In the genomic region with DNA sequence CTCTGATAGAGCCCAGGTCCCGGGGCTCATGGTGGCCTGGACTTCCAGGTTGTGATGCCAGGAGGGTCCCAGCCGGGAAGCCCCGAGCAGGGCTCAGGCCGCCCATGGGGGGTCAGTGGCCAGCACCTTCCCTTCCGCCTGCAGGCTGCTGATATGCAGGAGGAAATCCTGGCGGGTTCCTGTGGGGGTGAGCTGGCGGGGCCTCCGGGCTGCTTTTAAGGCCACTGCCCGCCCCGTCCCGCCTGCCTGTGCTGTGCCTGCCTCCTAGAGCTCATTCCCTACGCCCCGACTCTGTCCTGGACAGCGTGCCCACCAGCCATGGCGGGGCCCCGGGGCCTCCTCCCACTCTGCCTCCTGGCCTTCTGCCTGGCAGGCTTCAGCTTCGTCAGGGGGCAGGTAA, we compare ENCODE assay signal across 13 cellular contexts. TPM values are rescaled to one million over a fixed set of nuclear protein-coding genes. Genes with fewer than 3 reads are reported as not detected.
A peak's percentile ranks its signal among the peaks of the same experiment; 100 is the strongest.
DNase-seq lines count a peak whose midpoint lies in the region; ATAC-seq and TF ChIP-seq lines count a peak whose summit lies in the region.
"Had no signal": no experiment of that assay in that cellular context is flagged by ENCODE, and none has a peak within 500 bp of the region (broad histone marks: within the 10 kb centered on the region; RNA-seq: fewer than 3 reads in every experiment).

A gene with protein sequence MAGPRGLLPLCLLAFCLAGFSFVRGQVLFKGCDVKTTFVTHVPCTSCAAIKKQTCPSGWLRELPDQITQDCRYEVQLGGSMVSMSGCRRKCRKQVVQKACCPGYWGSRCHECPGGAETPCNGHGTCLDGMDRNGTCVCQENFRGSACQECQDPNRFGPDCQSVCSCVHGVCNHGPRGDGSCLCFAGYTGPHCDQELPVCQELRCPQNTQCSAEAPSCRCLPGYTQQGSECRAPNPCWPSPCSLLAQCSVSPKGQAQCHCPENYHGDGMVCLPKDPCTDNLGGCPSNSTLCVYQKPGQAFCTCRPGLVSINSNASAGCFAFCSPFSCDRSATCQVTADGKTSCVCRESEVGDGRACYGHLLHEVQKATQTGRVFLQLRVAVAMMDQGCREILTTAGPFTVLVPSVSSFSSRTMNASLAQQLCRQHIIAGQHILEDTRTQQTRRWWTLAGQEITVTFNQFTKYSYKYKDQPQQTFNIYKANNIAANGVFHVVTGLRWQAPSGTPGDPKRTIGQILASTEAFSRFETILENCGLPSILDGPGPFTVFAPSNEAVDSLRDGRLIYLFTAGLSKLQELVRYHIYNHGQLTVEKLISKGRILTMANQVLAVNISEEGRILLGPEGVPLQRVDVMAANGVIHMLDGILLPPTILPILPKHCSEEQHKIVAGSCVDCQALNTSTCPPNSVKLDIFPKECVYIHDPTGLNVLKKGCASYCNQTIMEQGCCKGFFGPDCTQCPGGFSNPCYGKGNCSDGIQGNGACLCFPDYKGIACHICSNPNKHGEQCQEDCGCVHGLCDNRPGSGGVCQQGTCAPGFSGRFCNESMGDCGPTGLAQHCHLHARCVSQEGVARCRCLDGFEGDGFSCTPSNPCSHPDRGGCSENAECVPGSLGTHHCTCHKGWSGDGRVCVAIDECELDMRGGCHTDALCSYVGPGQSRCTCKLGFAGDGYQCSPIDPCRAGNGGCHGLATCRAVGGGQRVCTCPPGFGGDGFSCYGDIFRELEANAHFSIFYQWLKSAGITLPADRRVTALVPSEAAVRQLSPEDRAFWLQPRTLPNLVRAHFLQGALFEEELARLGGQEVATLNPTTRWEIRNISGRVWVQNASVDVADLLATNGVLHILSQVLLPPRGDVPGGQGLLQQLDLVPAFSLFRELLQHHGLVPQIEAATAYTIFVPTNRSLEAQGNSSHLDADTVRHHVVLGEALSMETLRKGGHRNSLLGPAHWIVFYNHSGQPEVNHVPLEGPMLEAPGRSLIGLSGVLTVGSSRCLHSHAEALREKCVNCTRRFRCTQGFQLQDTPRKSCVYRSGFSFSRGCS (N-terminal part only) (plus strand): TSS at position 243 of the 400 bp plus-strand sequence. CDS start 76 bp downstream, at position 319.

- H3K27ac Mint-ChIP-seq in activated CD4-positive, alpha-beta memory T cell treated with anti-CD3 and anti-CD28 coated beads, Interleukin-2, amount 10 ng/mL, durations not matched to agents 7 days and 5 days, result no peak within 1 kb of the TSS
- H3K27ac Mint-ChIP-seq: stimulated activated effector memory CD8-positive, alpha-beta T cell treated with anti-CD3 and anti-CD28 coated beads, Interleukin-12 subunit alpha, Interleukin-12 subunit beta, amount 100 ng/mL, for 72 hours; T-helper 1 cell treated with Interleukin-12 subunit alpha and Interleukin-12 subunit beta and Interleukin-4 antibody, amounts not matched to agents 30 μg/mL and 1 μg/mL, for 36 hours had no signal

- H3K4me1 ChIP-seq in liver (ENCODE audit: control insufficient read depth in 4 of 4, insufficient read depth in 4 of 4, low read length in 3 of 4), result peaks cover 0 to 9% (median 4%) of the 10 kb centered on the region in 4 donors
- H3K4me1 ChIP-seq: HAP-1 had no signal

- no peak for TF ChIP-seq POLR2A in NB4 (IDR thresholded peaks at IDR 0.05; ENCODE audit: extremely low read depth, insufficient read length)

- H3K27ac ChIP-seq in liver (ENCODE audit: low read depth in 1 of 2, low read length in 2 of 2), result peak within 1 kb of the TSS; percentile 38 to 40
- H3K27ac ChIP-seq in skin epidermis, result peak within 1 kb of the TSS in 20 of 21 experiments; percentile 14 to 88 (median 76)

- CTCF ChIA-PET in activated CD4-positive, alpha-beta memory T cell treated with anti-CD3 and anti-CD28 coated beads, Interleukin-2, amount 10 ng/mL, durations not matched to agents 7 days and 5 days (lab: Charles Lee), result no interaction called here

- H3K4me3 ChIP-seq in NB4 (ENCODE audit: low read depth, low read length), result peak within 1 kb of the TSS; percentile 66
- H3K4me3 ChIP-seq in liver (ENCODE audit: low read depth in 1 of 3, low read length in 3 of 3), result peak within 1 kb of the TSS; percentile 5 to 43 (median 34)
- H3K4me3 ChIP-seq in skin epidermis, result peak within 1 kb of the TSS; percentile 4 to 35 (median 17)
- H3K4me3 ChIP-seq: HAP-1 had no signal

- no peak within 1 kb of the TSS for H3K9ac ChIP-seq in liver (ENCODE audit: low read depth in 1 of 2, low read length in 2 of 2)

- TF ChIP-seq RAD21 in liver (IDR thresholded peaks at IDR 0.05), result peak in 1 of 2 donors; percentile 6

- WGBS in liver, result 66% methylated on average over 17 of the region's 17 CpGs

- H3K4me1 Mint-ChIP-seq in activated CD4-positive, alpha-beta memory T cell treated with anti-CD3 and anti-CD28 coated beads, Interleukin-2, amount 10 ng/mL, durations not matched to agents 7 days and 5 days, result peaks cover 3% of the 10 kb centered on the region

- no peaks in the 10 kb centered on the region for H3K27me3 Mint-ChIP-seq in activated CD4-positive, alpha-beta memory T cell treated with anti-CD3 and anti-CD28 coated beads, Interleukin-2, amount 10 ng/mL, durations not matched to agents 7 days and 5 days

- POLR2A ChIA-PET in activated CD4-positive, alpha-beta memory T cell treated with anti-CD3 and anti-CD28 coated beads, Interleukin-2, amount 10 ng/mL, durations not matched to agents 7 days and 5 days (lab: Charles Lee), result no interaction called here

- peak; percentile 68 for DNase-seq in NB4 (ENCODE audit: low read depth)
- DNase-seq in dermis blood vessel endothelial cell, result peak; percentile 95
- DNase-seq in activated CD4-positive, alpha-beta memory T cell treated with anti-CD3 and anti-CD28 coated beads, Interleukin-2, amount 10 ng/mL, durations not matched to agents 7 days and 5 days, result no peak
- no peak for DNase-seq in HuH-7 (ENCODE audit: low spot score)
- DNase-seq: activated naive CD4-positive, alpha-beta T cell; NCI-H446 had no signal

- no peaks in the 10 kb centered on the region for H3K9me3 Mint-ChIP-seq in activated CD4-positive, alpha-beta memory T cell treated with anti-CD3 and anti-CD28 coated beads, Interleukin-2, amount 10 ng/mL, durations not matched to agents 7 days and 5 days
- H3K9me3 Mint-ChIP-seq: stimulated activated effector memory CD8-positive, alpha-beta T cell treated with anti-CD3 and anti-CD28 coated beads, Interleukin-12 subunit alpha, Interleukin-12 subunit beta, amount 100 ng/mL, for 72 hours; T-helper 1 cell treated with Interleukin-12 subunit alpha and Interleukin-12 subunit beta and Interleukin-4 antibody, amounts not matched to agents 30 μg/mL and 1 μg/mL, for 36 hours had no signal

- peaks cover 14% of the 10 kb centered on the region for H3K36me3 Mint-ChIP-seq in activated CD4-positive, alpha-beta memory T cell treated with anti-CD3 and anti-CD28 coated beads, Interleukin-2, amount 10 ng/mL, durations not matched to agents 7 days and 5 days (ENCODE audit: low read depth)

- H3K9me3 ChIP-seq in liver (ENCODE audit: control insufficient read depth in 4 of 4, low read length in 3 of 4), result no peaks in the 10 kb centered on the region
- H3K9me3 ChIP-seq: HAP-1 had no signal

- peaks cover 9 to 26% (median 16%) of the 10 kb centered on the region in 4 donors for H3K36me3 ChIP-seq in liver (ENCODE audit: control insufficient read depth in 4 of 4, insufficient read depth in 3 of 4, low read depth in 1 of 4, low read length in 3 of 4)

- no peaks in the 10 kb centered on the region for H3K27me3 ChIP-seq in liver (ENCODE audit: control insufficient read depth in 4 of 4, insufficient read depth in 4 of 4, low read length in 3 of 4)

- TF ChIP-seq CTCF in NB4 (IDR thresholded peaks at IDR 0.05; ENCODE audit: low read depth, low read length) (no peak), liver (IDR thresholded peaks at IDR 0.05; ENCODE audit: low read depth, low read length, missing input control) (no peak)

- H3K4me3 Mint-ChIP-seq in activated CD4-positive, alpha-beta memory T cell treated with anti-CD3 and anti-CD28 coated beads, Interleukin-2, amount 10 ng/mL, durations not matched to agents 7 days and 5 days, result no peak within 1 kb of the TSS
- H3K4me3 Mint-ChIP-seq: stimulated activated effector memory CD8-positive, alpha-beta T cell treated with anti-CD3 and anti-CD28 coated beads, Interleukin-12 subunit alpha, Interleukin-12 subunit beta, amount 100 ng/mL, for 72 hours; T-helper 1 cell treated with Interleukin-12 subunit alpha and Interleukin-12 subunit beta and Interleukin-4 antibody, amounts not matched to agents 30 μg/mL and 1 μg/mL, for 36 hours had no signal

- no peak for ATAC-seq in GM18909 (IDR thresholded peaks at IDR 0.05; ENCODE audit: poor library complexity, unreplicated experiment)
- no peak for ATAC-seq in HG02885 (IDR thresholded peaks at IDR 0.05; ENCODE audit: poor library complexity, unreplicated experiment)
- ATAC-seq: stimulated activated effector memory CD8-positive, alpha-beta T cell treated with anti-CD3 and anti-CD28 coated beads, Interleukin-12 subunit alpha, Interleukin-12 subunit beta, amount 100 ng/mL, for 72 hours had no signal

TF ChIP-seq in liver, 16 proteins besides CTCF, POLR2A, EP300 and RAD21 (continues in another document):
- TF ChIP-seq SP1 (IDR thresholded peaks at IDR 0.05) (peak; percentile 43), GABPA (IDR thresholded peaks at IDR 0.05 in 1 of 2, conservative IDR thresholded peaks at IDR 0.05 in 1 of 2) (no peak), RXRA (IDR thresholded peaks at IDR 0.05) (peak in 1 of 2 donors; percentile 23), EGR1 (IDR thresholded peaks at IDR 0.05; ENCODE audit: low read depth in 2 of 2) (no peak), JUND (IDR thresholded peaks at IDR 0.05) (no peak), TAF1 (conservative IDR thresholded peaks at IDR 0.05) (no peak), YY1 (IDR thresholded peaks at IDR 0.05) (no peak), HNF4G (IDR thresholded peaks at IDR 0.05) (no peak), FOXA1 (IDR thresholded peaks at IDR 0.05) (no peak)
- TF ChIP-seq, protein P1, sequence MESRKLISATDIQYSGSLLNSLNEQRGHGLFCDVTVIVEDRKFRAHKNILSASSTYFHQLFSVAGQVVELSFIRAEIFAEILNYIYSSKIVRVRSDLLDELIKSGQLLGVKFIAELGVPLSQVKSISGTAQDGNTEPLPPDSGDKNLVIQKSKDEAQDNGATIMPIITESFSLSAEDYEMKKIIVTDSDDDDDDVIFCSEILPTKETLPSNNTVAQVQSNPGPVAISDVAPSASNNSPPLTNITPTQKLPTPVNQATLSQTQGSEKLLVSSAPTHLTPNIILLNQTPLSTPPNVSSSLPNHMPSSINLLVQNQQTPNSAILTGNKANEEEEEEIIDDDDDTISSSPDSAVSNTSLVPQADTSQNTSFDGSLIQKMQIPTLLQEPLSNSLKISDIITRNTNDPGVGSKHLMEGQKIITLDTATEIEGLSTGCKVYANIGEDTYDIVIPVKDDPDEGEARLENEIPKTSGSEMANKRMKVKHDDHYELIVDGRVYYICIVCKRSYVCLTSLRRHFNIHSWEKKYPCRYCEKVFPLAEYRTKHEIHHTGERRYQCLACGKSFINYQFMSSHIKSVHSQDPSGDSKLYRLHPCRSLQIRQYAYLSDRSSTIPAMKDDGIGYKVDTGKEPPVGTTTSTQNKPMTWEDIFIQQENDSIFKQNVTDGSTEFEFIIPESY (IDR thresholded peaks at IDR 0.05), result no peak

RNA-seq across cellular contexts. Expression of the gene that starts here (rescaled TPM):
- total RNA-seq in dermis blood vessel endothelial cell (462 and 464 TPM in 2 replicates), liver (100 to 1,000 TPM in 1 of 2 donors, 10 to 100 TPM in 1; 43.0 to 198 TPM)
- 10 to 100 TPM; 42.0 to 99.9 TPM for polyA plus RNA-seq in liver
- total RNA-seq in activated CD4-positive, alpha-beta memory T cell treated with anti-CD3 and anti-CD28 coated beads, Interleukin-2, amount 10 ng/mL, durations not matched to agents 7 days and 5 days, result not detected

Comparison
In these comparisons a context has a peak if more than half of its experiments do, and no peak if none do; other contexts are left out.
1. RNA of the gene that starts here (total RNA-seq): 462 to 464 TPM in dermis blood vessel endothelial cell and 43.0 to 198 TPM in liver; not detected in activated CD4-positive, alpha-beta memory T cell treated with anti-CD3 and anti-CD28 coated beads, Interleukin-2, amount 10 ng/mL, durations not matched to agents 7 days and 5 days; every median in the first group is over 10 times any median in the second.
2. DNase-seq: peak in NB4 (single experiment) and dermis blood vessel endothelial cell (single experiment); none in activated CD4-positive, alpha-beta memory T cell treated with anti-CD3 and anti-CD28 coated beads, Interleukin-2, amount 10 ng/mL, durations not matched to agents 7 days and 5 days (single experiment) and HuH-7 (single experiment).
3. Peak in every context shown above with its lines, with median percentiles within 50 percentile points of each other: H3K4me3 ChIP-seq.